22 cellular contexts compared by ENCODE assay signal in genomic region chr3:12996181-12996506, GRCh38.
DNase-seq lines count a peak whose midpoint lies in the region; ATAC-seq, FAIRE-seq and TF ChIP-seq lines count a peak whose summit lies in the region.
"Had no signal": no experiment of that assay in that cellular context is flagged by ENCODE, and none has a peak within 500 bp of the region (broad histone marks: within the 10 kb centered on the region; RNA-seq: fewer than 3 reads in every experiment).

No MANE protein-coding gene starts in this region.

- H3K4me2 ChIP-seq in BLaER1 (peak overlapping the region; percentile 98), GM12878 (ENCODE audit: control insufficient read depth, insufficient read depth) (peak overlapping the region; percentile 44)

- intact Hi-C loops in GM12878 (cut with micrococcal nuclease; ENCODE audit: unreplicated experiment) (loop anchor here (5.0 kb wide), 1 partner anchor 76 kb away; the partner anchor contains the start of gene IQSEC1), natural killer cell (cut with micrococcal nuclease) (loop anchor here (10.0 kb wide), 2 partner anchors 49 to 51 kb away; no protein-coding TSS in a partner anchor), lower leg skin (cut with DNase I; ENCODE audit: low total_unique reads) (no loop called here)

- H3K27me3 Mint-ChIP-seq in natural killer cell (ENCODE audit: low read depth in 2 of 2): no peaks in the 10 kb centered on the region

- TF ChIP-seq CTCF in GM12878 (IDR thresholded peaks at IDR 0.05 in 2 of 3, conservative IDR thresholded peaks at IDR 0.05 in 1 of 3; ENCODE audit: control insufficient read depth in 2 of 3, extremely low read depth in 1 of 3, insufficient read depth in 1 of 3, low read depth in 3 of 3, low read length in 3 of 3): no peak
- TF ChIP-seq CTCF in natural killer cell (IDR thresholded peaks at IDR 0.05): no peak
- TF ChIP-seq CTCF in lower leg skin (IDR thresholded peaks at IDR 0.05): no peak

- POLR2A ChIA-PET in GM12878 (lab: Charles Lee): interaction anchor here (1.3 to 6.3 kb wide), 5 partner anchors 14 to 88 kb away, joined by 4 to 65 read pairs (median 5); no protein-coding TSS in a partner anchor

- SMC1A ChIA-PET in GM12878 (lab: Charles Lee; ENCODE audit: uncharacterized antibody, unreplicated experiment): interaction anchor here (0.8 to 4.1 kb wide), 10 partner anchors 9 to 126 kb away, joined by 3 to 14 read pairs (median 4); no protein-coding TSS in a partner anchor

- H3K4me3 Mint-ChIP-seq in natural killer cell: no peak overlapping the region
- H3K4me3 Mint-ChIP-seq: activated naive CD4-positive, alpha-beta T cell treated with anti-CD3 and anti-CD28 coated beads, Interleukin-2, amount 10 ng/mL, durations not matched to agents 7 days and 5 days; nephron progenitor cell had no signal

- no peak overlapping the region for H2AFZ ChIP-seq in GM12878 (ENCODE audit: control insufficient read depth, low read depth, low read length)

- H3K4me3 ChIP-seq in BLaER1 (no peak overlapping the region), GM12878 (no peak overlapping the region), lower leg skin (ENCODE audit: low read depth, poor library complexity, severe bottlenecking) (no peak overlapping the region)
- H3K4me3 ChIP-seq: body of pancreas, colonic mucosa, vagina had no signal

- TF ChIP-seq RAD21 in GM12878 (IDR thresholded peaks at IDR 0.05; ENCODE audit: insufficient read depth, low read depth, low read length): no peak

- H3K27ac ChIP-seq in BLaER1 (no peak overlapping the region), GM12878 (ENCODE audit: control insufficient read depth, insufficient read depth) (peak overlapping the region; percentile 39; the same call in 1 of the 2 replicates)
- H3K27ac ChIP-seq: colonic mucosa had no signal

- peaks cover 100% of the 10 kb centered on the region for H4K20me1 ChIP-seq in BLaER1
- H4K20me1 ChIP-seq in GM12878 (ENCODE audit: control insufficient read depth, insufficient read depth): no peaks in the 10 kb centered on the region

- H3K79me2 ChIP-seq in GM12878 (ENCODE audit: control insufficient read depth, insufficient read depth, low read length): peaks cover 73% of the 10 kb centered on the region

- peak overlapping the region; percentile 81 to 96 for H3K27ac Mint-ChIP-seq in natural killer cell
- H3K27ac Mint-ChIP-seq: activated naive CD4-positive, alpha-beta T cell treated with anti-CD3 and anti-CD28 coated beads, Interleukin-2, amount 10 ng/mL, durations not matched to agents 7 days and 5 days; nephron progenitor cell had no signal

- TF ChIP-seq EP300 in GM12878 (IDR thresholded peaks at IDR 0.05; ENCODE audit: borderline replicate concordance in 1 of 2, control insufficient read depth in 1 of 2, low read depth in 2 of 2, low read length in 2 of 2): no peak

- ATAC-seq in GM12878 (no peak), natural killer cell (no peak), GM18505 (IDR thresholded peaks at IDR 0.05; ENCODE audit: unreplicated experiment) (no peak), GM21423 (IDR thresholded peaks at IDR 0.05; ENCODE audit: unreplicated experiment) (no peak)
- ATAC-seq: body of pancreas had no signal

- FAIRE-seq in GM12891 (lab: Jason Lieb, UNC): no peak
- no peak for FAIRE-seq in GM12878 (lab: Jason Lieb, UNC)
- FAIRE-seq: HTR-8/SVneo, keratinocyte had no signal

- no TSS peak for BruUV-seq in GM12878 (replicated peaks; lab: Mats Ljungman, UMichigan)

- H3K36me3 Mint-ChIP-seq in natural killer cell: no peaks in the 10 kb centered on the region

- 9% methylated on average over 2 of the region's 2 CpGs for WGBS in GM12878 (ENCODE audit: insufficient coverage, insufficient replicate concordance, low lambda C conversion rate, missing lambda C conversion rate)
- 65 to 74% methylated on average over 2 of the region's 2 CpGs for WGBS in lower leg skin, 2 donors

- peaks cover 50 to 65% of the 10 kb centered on the region in 2 donors for H3K4me1 Mint-ChIP-seq in natural killer cell

- H3K9me3 Mint-ChIP-seq in natural killer cell: no peaks in the 10 kb centered on the region
- H3K9me3 Mint-ChIP-seq: activated naive CD4-positive, alpha-beta T cell treated with anti-CD3 and anti-CD28 coated beads, Interleukin-2, amount 10 ng/mL, durations not matched to agents 7 days and 5 days; nephron progenitor cell had no signal

- TF ChIP-seq POLR2A in GM12891 (IDR thresholded peaks at IDR 0.05; ENCODE audit: low read depth, low read length) (no peak), GM12878 (IDR thresholded peaks at IDR 0.05; ENCODE audit: low read depth, low read length) (no peak), lower leg skin (IDR thresholded peaks at IDR 0.05) (no peak), GM18505 (IDR thresholded peaks at IDR 0.05; ENCODE audit: borderline replicate concordance, extremely low read depth, insufficient read depth, insufficient read length) (no peak)

- no peaks in the 10 kb centered on the region for H3K9me3 ChIP-seq in BLaER1
- no peaks in the 10 kb centered on the region; the same call in 2 of the 3 replicates for H3K9me3 ChIP-seq in GM12878 (replicated peaks; ENCODE audit: control insufficient read depth, insufficient read depth, low read length)
- H3K9me3 ChIP-seq: body of pancreas, colonic mucosa, vagina had no signal

- H3K9ac ChIP-seq in BLaER1 (no peak overlapping the region), GM12878 (ENCODE audit: control insufficient read depth, insufficient read depth, low read length) (peak overlapping the region; percentile 11; the same call in 1 of the 2 replicates)

- peaks cover 40% of the 10 kb centered on the region for H3K36me3 ChIP-seq in BLaER1
- H3K36me3 ChIP-seq in GM12878 (ENCODE audit: control insufficient read depth in 2 of 2, insufficient read depth in 2 of 2, low read length in 1 of 2): peaks cover 3 to 19% of the 10 kb centered on the region in 2 experiments
- H3K36me3 ChIP-seq: colonic mucosa, vagina had no signal

- RAD21 ChIA-PET in GM12878 (lab: Charles Lee; ENCODE audit: unreplicated experiment): interaction anchor here (1.5 to 4.3 kb wide), 3 partner anchors 12 to 51 kb away, joined by 4 to 43 read pairs (median 14); no protein-coding TSS in a partner anchor

- H3K4me1 ChIP-seq in BLaER1 (peaks cover 91% of the 10 kb centered on the region), GM12878 (ENCODE audit: control insufficient read depth, insufficient read depth, low read length) (peaks cover 41% of the 10 kb centered on the region)
- H3K4me1 ChIP-seq: colonic mucosa had no signal

- H3K27me3 ChIP-seq in BLaER1 (peaks cover 26% of the 10 kb centered on the region), GM12878 (replicated peaks in 1 of 2; ENCODE audit: control insufficient read depth in 2 of 2, insufficient read depth in 2 of 2, low read length in 1 of 2) (no peaks in the 10 kb centered on the region)
- H3K27me3 ChIP-seq: body of pancreas, colonic mucosa, vagina had no signal

- in situ Hi-C loops in GM12878 (cut with MboI): no loop called here

- DNase-seq in GM12891 (ENCODE audit: insufficient read length, low spot score) (no peak), GM12878 (ENCODE audit: low read depth, low spot score) (no peak), natural killer cell (no peak), lower leg skin (ENCODE audit: low spot score in 2 of 2) (no peak), NCI-H2029 (lab: John Stamatoyannopoulos, UW) (no peak)
- DNase-seq: activated CD4-positive, alpha-beta T cell treated with anti-CD3 and anti-CD28 coated beads, Interleukin-2, amount 50 U/mL, for 4 hours; body of pancreas; colonic mucosa; foreskin fibroblast; hippocampal formation; mammary epithelial cell; NCI-H1417 treated with DMSO at 0.1 percent for 48 hours; NCI-H69; nephron progenitor cell; SW 1271 had no signal

- CTCF ChIA-PET in GM12878 (lab: Yijun Ruan, JAX): interaction anchor here (1.0 to 4.9 kb wide), 12 partner anchors 8 to 154 kb away, joined by 3 to 57 read pairs (median 5); partner anchors contain the start of gene RPL32

TF ChIP-seq in GM12891, 5 proteins besides CTCF, POLR2A, EP300 and RAD21:
- TF ChIP-seq SPI1 (IDR thresholded peaks at IDR 0.05; ENCODE audit: low read depth, low read length) (peak; percentile 88), TAF1 (IDR thresholded peaks at IDR 0.05; ENCODE audit: low read depth, low read length) (no peak)

TF ChIP-seq in GM12878, 131 proteins besides CTCF, POLR2A, EP300 and RAD21:
- TF ChIP-seq PBX3 (IDR thresholded peaks at IDR 0.05; ENCODE audit: insufficient replicate concordance, low read depth, low read length) (no peak), SPI1 (IDR thresholded peaks at IDR 0.05; ENCODE audit: borderline replicate concordance, insufficient read depth, low read depth, low read length) (peak; percentile 72; the same call in 1 of the 2 replicates), MTA2 (IDR thresholded peaks at IDR 0.05; ENCODE audit: low read depth) (no peak), YBX1 (IDR thresholded peaks at IDR 0.05) (no peak)
